In the genomic region with DNA sequence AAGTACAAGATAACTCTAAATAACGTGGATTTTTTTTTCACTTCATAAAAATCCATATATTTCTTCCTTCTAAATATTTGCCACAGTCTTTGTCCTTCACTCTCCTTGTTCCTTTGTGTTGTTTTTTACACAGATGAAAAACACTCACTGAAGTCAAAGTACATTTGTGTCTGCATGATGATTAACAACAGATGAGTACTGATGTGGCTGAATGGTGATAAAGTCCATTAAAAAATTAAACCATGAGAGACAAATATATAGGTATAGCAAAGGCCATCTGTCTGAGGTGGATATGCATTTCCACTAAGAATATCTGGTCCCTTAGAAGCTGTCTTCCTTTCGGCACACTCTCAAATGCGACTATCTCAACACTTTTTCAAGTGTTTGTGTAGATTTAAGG, we compare ENCODE assay signal across 3 cellular contexts.
TF ChIP-seq lines count a peak whose summit lies in the region.

No MANE protein-coding gene starts in this region.

TF ChIP-seq in SK-N-SH, 30 proteins besides CTCF, POLR2A, EP300 and RAD21 (continued from another document):
- TF ChIP-seq, protein P1, sequence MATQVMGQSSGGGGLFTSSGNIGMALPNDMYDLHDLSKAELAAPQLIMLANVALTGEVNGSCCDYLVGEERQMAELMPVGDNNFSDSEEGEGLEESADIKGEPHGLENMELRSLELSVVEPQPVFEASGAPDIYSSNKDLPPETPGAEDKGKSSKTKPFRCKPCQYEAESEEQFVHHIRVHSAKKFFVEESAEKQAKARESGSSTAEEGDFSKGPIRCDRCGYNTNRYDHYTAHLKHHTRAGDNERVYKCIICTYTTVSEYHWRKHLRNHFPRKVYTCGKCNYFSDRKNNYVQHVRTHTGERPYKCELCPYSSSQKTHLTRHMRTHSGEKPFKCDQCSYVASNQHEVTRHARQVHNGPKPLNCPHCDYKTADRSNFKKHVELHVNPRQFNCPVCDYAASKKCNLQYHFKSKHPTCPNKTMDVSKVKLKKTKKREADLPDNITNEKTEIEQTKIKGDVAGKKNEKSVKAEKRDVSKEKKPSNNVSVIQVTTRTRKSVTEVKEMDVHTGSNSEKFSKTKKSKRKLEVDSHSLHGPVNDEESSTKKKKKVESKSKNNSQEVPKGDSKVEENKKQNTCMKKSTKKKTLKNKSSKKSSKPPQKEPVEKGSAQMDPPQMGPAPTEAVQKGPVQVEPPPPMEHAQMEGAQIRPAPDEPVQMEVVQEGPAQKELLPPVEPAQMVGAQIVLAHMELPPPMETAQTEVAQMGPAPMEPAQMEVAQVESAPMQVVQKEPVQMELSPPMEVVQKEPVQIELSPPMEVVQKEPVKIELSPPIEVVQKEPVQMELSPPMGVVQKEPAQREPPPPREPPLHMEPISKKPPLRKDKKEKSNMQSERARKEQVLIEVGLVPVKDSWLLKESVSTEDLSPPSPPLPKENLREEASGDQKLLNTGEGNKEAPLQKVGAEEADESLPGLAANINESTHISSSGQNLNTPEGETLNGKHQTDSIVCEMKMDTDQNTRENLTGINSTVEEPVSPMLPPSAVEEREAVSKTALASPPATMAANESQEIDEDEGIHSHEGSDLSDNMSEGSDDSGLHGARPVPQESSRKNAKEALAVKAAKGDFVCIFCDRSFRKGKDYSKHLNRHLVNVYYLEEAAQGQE (IDR thresholded peaks at IDR 0.05; ENCODE audit: low read depth, low read length): no peak
- no peak for TF ChIP-seq MAX (IDR thresholded peaks at IDR 0.05; ENCODE audit: low read depth)

TF ChIP-seq in SK-N-SH treated with all-trans-retinoic acid at 6 μM for 48 hours, 23 proteins besides CTCF, POLR2A, EP300 and RAD21:
- no peak for TF ChIP-seq TSHZ2 (CRISPR knock-in tag; IDR thresholded peaks at IDR 0.05)
- TF ChIP-seq BACH2 (CRISPR knock-in tag; IDR thresholded peaks at IDR 0.05; ENCODE audit: borderline replicate concordance): no peak
- no peak for TF ChIP-seq ZNF70 (CRISPR knock-in tag; IDR thresholded peaks at IDR 0.05)
- TF ChIP-seq TCF4 (CRISPR knock-in tag; IDR thresholded peaks at IDR 0.05; ENCODE audit: borderline replicate concordance): no peak
- TF ChIP-seq ZC3H10 (CRISPR knock-in tag; IDR thresholded peaks at IDR 0.05): no peak
- TF ChIP-seq, protein P2, sequence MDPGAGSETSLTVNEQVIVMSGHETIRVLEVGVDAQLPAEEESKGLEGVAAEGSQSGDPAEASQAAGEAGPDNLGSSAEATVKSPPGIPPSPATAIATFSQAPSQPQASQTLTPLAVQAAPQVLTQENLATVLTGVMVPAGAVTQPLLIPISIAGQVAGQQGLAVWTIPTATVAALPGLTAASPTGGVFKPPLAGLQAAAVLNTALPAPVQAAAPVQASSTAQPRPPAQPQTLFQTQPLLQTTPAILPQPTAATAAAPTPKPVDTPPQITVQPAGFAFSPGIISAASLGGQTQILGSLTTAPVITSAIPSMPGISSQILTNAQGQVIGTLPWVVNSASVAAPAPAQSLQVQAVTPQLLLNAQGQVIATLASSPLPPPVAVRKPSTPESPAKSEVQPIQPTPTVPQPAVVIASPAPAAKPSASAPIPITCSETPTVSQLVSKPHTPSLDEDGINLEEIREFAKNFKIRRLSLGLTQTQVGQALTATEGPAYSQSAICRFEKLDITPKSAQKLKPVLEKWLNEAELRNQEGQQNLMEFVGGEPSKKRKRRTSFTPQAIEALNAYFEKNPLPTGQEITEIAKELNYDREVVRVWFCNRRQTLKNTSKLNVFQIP (CRISPR knock-in tag; IDR thresholded peaks at IDR 0.05; ENCODE audit: borderline replicate concordance, low read depth): no peak
- TF ChIP-seq OSR1 (CRISPR knock-in tag; IDR thresholded peaks at IDR 0.05): no peak
- no peak for TF ChIP-seq ARNTL (CRISPR knock-in tag; IDR thresholded peaks at IDR 0.05; ENCODE audit: borderline replicate concordance, low read depth)
- no peak for TF ChIP-seq ZFP30 (CRISPR knock-in tag; IDR thresholded peaks at IDR 0.05)
- no peak for TF ChIP-seq GLIS3 (CRISPR knock-in tag; IDR thresholded peaks at IDR 0.05)
- no peak for TF ChIP-seq PPARA (CRISPR knock-in tag; IDR thresholded peaks at IDR 0.05; ENCODE audit: borderline replicate concordance)
- no peak for TF ChIP-seq TOX (CRISPR knock-in tag; IDR thresholded peaks at IDR 0.05; ENCODE audit: borderline replicate concordance)
- no peak for TF ChIP-seq RARB (CRISPR knock-in tag; IDR thresholded peaks at IDR 0.05)
- TF ChIP-seq PATZ1 (CRISPR knock-in tag; IDR thresholded peaks at IDR 0.05; ENCODE audit: borderline replicate concordance): no peak
- no peak for TF ChIP-seq ZFP3 (CRISPR knock-in tag; IDR thresholded peaks at IDR 0.05)
- no peak for TF ChIP-seq ZNF565 (CRISPR knock-in tag; conservative IDR thresholded peaks at IDR 0.05; ENCODE audit: low read depth)
- TF ChIP-seq ISL1 (CRISPR knock-in tag; IDR thresholded peaks at IDR 0.05): no peak
- no peak for TF ChIP-seq SNAI2 (CRISPR knock-in tag; IDR thresholded peaks at IDR 0.05)
- TF ChIP-seq CSDC2 (CRISPR knock-in tag; IDR thresholded peaks at IDR 0.05): no peak

TF ChIP-seq in A549, 52 proteins besides CTCF, POLR2A, EP300 and RAD21 (continued from another document):
- TF ChIP-seq NFE2L2 (conservative IDR thresholded peaks at IDR 0.05; ENCODE audit: low read length) (no peak), MAFK (IDR thresholded peaks at IDR 0.05; ENCODE audit: partially characterized antibody) (no peak), MAX (IDR thresholded peaks at IDR 0.05) (no peak), HEYL (CRISPR knock-in tag; IDR thresholded peaks at IDR 0.05) (no peak), ZFP36 (IDR thresholded peaks at IDR 0.05; ENCODE audit: borderline replicate concordance, partially characterized antibody) (no peak), PHF8 (IDR thresholded peaks at IDR 0.05; ENCODE audit: borderline replicate concordance, low read depth) (no peak), MYC (IDR thresholded peaks at IDR 0.05; ENCODE audit: borderline replicate concordance, low read length) (no peak)
